Comparison of ENCODE assay signal across 8 cellular contexts in genomic region chr1:206507395-206508129, GRCh38. TPM values are rescaled to one million over a fixed set of nuclear protein-coding genes. Genes with fewer than 3 reads are reported as not detected.
DNase-seq lines count a peak whose midpoint lies in the region; ATAC-seq, FAIRE-seq and TF ChIP-seq lines count a peak whose summit lies in the region.

TSS of gene RASSF5 (plus strand) at chr1:206507531. CDS start at chr1:206507603, 72 bp downstream.

- H3K27ac ChIP-seq in effector memory CD4-positive, alpha-beta T cell (ENCODE audit: insufficient read depth, low read length, poor library complexity, severe bottlenecking), result no peak within 1 kb of the TSS

- peak within 1 kb of the TSS; percentile 62 for H3K4me3 ChIP-seq in effector memory CD4-positive, alpha-beta T cell (ENCODE audit: insufficient read depth, low read depth, low read length, poor library complexity, severe bottlenecking)

- DNase-seq in GM03348 (ENCODE audit: low spot score), result peak; percentile 84
- peak; percentile 50 for DNase-seq in HEK293T (ENCODE audit: extremely low spot score)
- DNase-seq in NCI-H2196 (lab: John Stamatoyannopoulos, UW; ENCODE audit: unreplicated experiment), result peak; percentile 68
- peak; percentile 87 for DNase-seq in activated CD8-positive, alpha-beta T cell treated with anti-CD3 and anti-CD28 coated beads, Interleukin-2, amount 10 ng/mL, durations not matched to agents 7 days and 5 days
- peak; percentile 63 to 68 (median 65) for DNase-seq in effector memory CD4-positive, alpha-beta T cell
- DNase-seq in mesenteric fat pad (ENCODE audit: low spot score), result peak; percentile 91
- peak; percentile 58 to 60 for DNase-seq in stimulated activated CD8-positive, alpha-beta memory T cell treated with anti-CD3 and anti-CD28 coated beads, Interleukin-15, amount 100 ng/mL, for 4 hours (ENCODE audit: low read depth in 2 of 2)
- no peak for DNase-seq in D721Med (ENCODE audit: insufficient read length, low spot score)

- H3K4me1 Mint-ChIP-seq in activated CD8-positive, alpha-beta T cell treated with anti-CD3 and anti-CD28 coated beads, Interleukin-2, amount 10 ng/mL, durations not matched to agents 7 days and 5 days (ENCODE audit: low read depth), result peaks cover 45% of the 10 kb centered on the region

- no peak for TF ChIP-seq CTCF in D721Med (IDR thresholded peaks at IDR 0.05; ENCODE audit: insufficient read depth, missing control alignments)

- peak; percentile 90 for ATAC-seq in activated CD8-positive, alpha-beta T cell treated with anti-CD3 and anti-CD28 coated beads, Interleukin-2, amount 10 ng/mL, durations not matched to agents 7 days and 5 days

- H3K27ac Mint-ChIP-seq in activated CD8-positive, alpha-beta T cell treated with anti-CD3 and anti-CD28 coated beads, Interleukin-2, amount 10 ng/mL, durations not matched to agents 7 days and 5 days, result no peak within 1 kb of the TSS

- H3K36me3 Mint-ChIP-seq in activated CD8-positive, alpha-beta T cell treated with anti-CD3 and anti-CD28 coated beads, Interleukin-2, amount 10 ng/mL, durations not matched to agents 7 days and 5 days (ENCODE audit: low read depth), result peaks cover 4% of the 10 kb centered on the region

- CTCF ChIA-PET in HEK293T (lab: Yijun Ruan, JAX), result no interaction called here
- CTCF ChIA-PET in activated CD8-positive, alpha-beta T cell treated with anti-CD3 and anti-CD28 coated beads, Interleukin-2, amount 10 ng/mL, durations not matched to agents 7 days and 5 days (lab: Charles Lee), result interaction anchor here (0.8 to 1.9 kb wide), 8 partner anchors 21 to 76 kb away, joined by 3 to 11 read pairs (median 5); no protein-coding TSS in a partner anchor

- peak within 1 kb of the TSS; percentile 73 for H3K4me3 Mint-ChIP-seq in activated CD8-positive, alpha-beta T cell treated with anti-CD3 and anti-CD28 coated beads, Interleukin-2, amount 10 ng/mL, durations not matched to agents 7 days and 5 days

- no peaks in the 10 kb centered on the region for H3K36me3 ChIP-seq in effector memory CD4-positive, alpha-beta T cell (ENCODE audit: control insufficient read depth, insufficient read depth, low read length)

- no peak for FAIRE-seq in D721Med (lab: Jason Lieb, UNC)

- peaks cover 25% of the 10 kb centered on the region for H3K27me3 Mint-ChIP-seq in activated CD8-positive, alpha-beta T cell treated with anti-CD3 and anti-CD28 coated beads, Interleukin-2, amount 10 ng/mL, durations not matched to agents 7 days and 5 days (ENCODE audit: low read depth)

- no peaks in the 10 kb centered on the region for H3K9me3 Mint-ChIP-seq in activated CD8-positive, alpha-beta T cell treated with anti-CD3 and anti-CD28 coated beads, Interleukin-2, amount 10 ng/mL, durations not matched to agents 7 days and 5 days (ENCODE audit: insufficient read depth)

- H3K9me3 ChIP-seq in effector memory CD4-positive, alpha-beta T cell (ENCODE audit: control insufficient read depth, low read length), result no peaks in the 10 kb centered on the region

- peaks cover 13% of the 10 kb centered on the region for H3K4me1 ChIP-seq in effector memory CD4-positive, alpha-beta T cell (ENCODE audit: control insufficient read depth, insufficient read depth, low read length, poor library complexity, severe bottlenecking)

- POLR2A ChIA-PET in HEK293T (lab: Yijun Ruan, JAX), result no interaction called here
- POLR2A ChIA-PET in activated CD8-positive, alpha-beta T cell treated with anti-CD3 and anti-CD28 coated beads, Interleukin-2, amount 10 ng/mL, durations not matched to agents 7 days and 5 days (lab: Charles Lee), result interaction anchor here (0.6 to 2.3 kb wide), 10 partner anchors 11 to 105 kb away, joined by 3 to 8 read pairs (median 3); partner anchors contain the start of genes EIF2D and IKBKE

- H3K27me3 ChIP-seq in effector memory CD4-positive, alpha-beta T cell (replicated peaks; ENCODE audit: control insufficient read depth, insufficient read depth, low read length, poor library complexity, severe bottlenecking), result peaks cover 7% of the 10 kb centered on the region

TF ChIP-seq in HEK293T, 16 proteins besides CTCF, POLR2A, EP300 and RAD21:
- TF ChIP-seq, protein P1, sequence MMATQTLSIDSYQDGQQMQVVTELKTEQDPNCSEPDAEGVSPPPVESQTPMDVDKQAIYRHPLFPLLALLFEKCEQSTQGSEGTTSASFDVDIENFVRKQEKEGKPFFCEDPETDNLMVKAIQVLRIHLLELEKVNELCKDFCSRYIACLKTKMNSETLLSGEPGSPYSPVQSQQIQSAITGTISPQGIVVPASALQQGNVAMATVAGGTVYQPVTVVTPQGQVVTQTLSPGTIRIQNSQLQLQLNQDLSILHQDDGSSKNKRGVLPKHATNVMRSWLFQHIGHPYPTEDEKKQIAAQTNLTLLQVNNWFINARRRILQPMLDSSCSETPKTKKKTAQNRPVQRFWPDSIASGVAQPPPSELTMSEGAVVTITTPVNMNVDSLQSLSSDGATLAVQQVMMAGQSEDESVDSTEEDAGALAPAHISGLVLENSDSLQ (IDR thresholded peaks at IDR 0.05), result peak; percentile 35; the same call in 1 of the 2 replicates
- no peak for TF ChIP-seq TARDBP (IDR thresholded peaks at IDR 0.05)

RNA-seq across cellular contexts. Expression of gene RASSF5, which starts in this region (rescaled TPM):
- total RNA-seq in activated CD8-positive, alpha-beta T cell treated with anti-CD3 and anti-CD28 coated beads, Interleukin-2, amount 10 ng/mL, durations not matched to agents 7 days and 5 days, result 100 to 1,000 TPM; 192 to 195 TPM
- 11.4 TPM for total RNA-seq in mesenteric fat pad

Comparison
In these comparisons a context has a peak if more than half of its experiments do, and no peak if none do; other contexts are left out.
1. RNA of gene RASSF5 (total RNA-seq): 192 to 195 TPM in activated CD8-positive, alpha-beta T cell treated with anti-CD3 and anti-CD28 coated beads, Interleukin-2, amount 10 ng/mL, durations not matched to agents 7 days and 5 days; 11.4 TPM in mesenteric fat pad (single experiment); every median in the first group is over 10 times any median in the second.